1 cellular context compared by ENCODE assay signal in genomic region chr12:101209319-101210302, GRCh38.
TF ChIP-seq lines count a peak whose summit lies in the region.

TSS of gene SLC5A8 (minus strand) at chr12:101210238. CDS start at chr12:101209848, 390 bp downstream.

TF ChIP-seq in HEK293, 187 proteins besides CTCF, POLR2A, EP300 and RAD21 (continued from another document):
- no peak for TF ChIP-seq PRDM6 (tag by site-specific recombination; IDR thresholded peaks at IDR 0.05)
TF ChIP-seq in HEK293: peak in this region for 9.
